1 cellular context compared by ENCODE assay signal in genomic region chr15:74460903-74461846, GRCh38.
A peak's percentile ranks its signal among the peaks of the same experiment; 100 is the strongest.
TF ChIP-seq lines count a peak whose summit lies in the region.

UBL7 (minus strand) TSS chr15:74461160; CDS start chr15:74458867, 2,293 bp downstream.

TF ChIP-seq in HepG2, 621 proteins besides CTCF, POLR2A, EP300 and RAD21 (continued from another document and continues in another):
- TF ChIP-seq RNF219 (CRISPR knock-in tag; IDR thresholded peaks at IDR 0.05): peak; percentile 42; the same call in 1 of the 2 replicates
- peak; percentile 54; the same call in 1 of the 2 replicates for TF ChIP-seq ZNF879 (CRISPR knock-in tag; IDR thresholded peaks at IDR 0.05)
- peak; percentile 73 to 95; a peak in 3 of 4 replicates for TF ChIP-seq HMGXB4 (CRISPR knock-in tag; IDR thresholded peaks at IDR 0.05; ENCODE audit: borderline replicate concordance in 1 of 2, low read depth in 1 of 2)
- 0 out of 2 replicates have a peak, but pooled peaks have one; percentile 53 for TF ChIP-seq ZNF354B (CRISPR knock-in tag; IDR thresholded peaks at IDR 0.05)
- peak; percentile 86 for TF ChIP-seq PRDM15 (CRISPR knock-in tag; IDR thresholded peaks at IDR 0.05)
- peak; percentile 77; the same call in 1 of the 2 replicates for TF ChIP-seq KDM5B (CRISPR knock-in tag; IDR thresholded peaks at IDR 0.05; ENCODE audit: borderline replicate concordance)
- TF ChIP-seq SOX13 (IDR thresholded peaks at IDR 0.05): no peak
- TF ChIP-seq SOX13 (CRISPR knock-in tag; conservative IDR thresholded peaks at IDR 0.05 in 1 of 2, IDR thresholded peaks at IDR 0.05 in 1 of 2): peak in 1 of 2 experiments; percentile 48; a peak in 2 of 4 replicates
- TF ChIP-seq ZFP37 (CRISPR knock-in tag; IDR thresholded peaks at IDR 0.05; ENCODE audit: borderline replicate concordance): peak; percentile 84; the same call in 1 of the 2 replicates
- 0 out of 2 replicates have a peak, but pooled peaks have one; percentile 34 for TF ChIP-seq ZHX1 (CRISPR knock-in tag; IDR thresholded peaks at IDR 0.05; ENCODE audit: low read depth)
- TF ChIP-seq NCOR1 (IDR thresholded peaks at IDR 0.05; ENCODE audit: borderline replicate concordance, low read length): peak; percentile 77; the same call in 1 of the 2 replicates
- peak; percentile 90 for TF ChIP-seq POLR2AphosphoS5 (IDR thresholded peaks at IDR 0.05; ENCODE audit: low read depth, low read length)
- TF ChIP-seq ZNF207 (IDR thresholded peaks at IDR 0.05; ENCODE audit: borderline replicate concordance): no peak
- peak; percentile 86 for TF ChIP-seq MIXL1 (CRISPR knock-in tag; IDR thresholded peaks at IDR 0.05)
- peak; percentile 79; the same call in 1 of the 2 replicates for TF ChIP-seq NFKB2 (CRISPR knock-in tag; IDR thresholded peaks at IDR 0.05; ENCODE audit: borderline replicate concordance)
- TF ChIP-seq ZNF121 (CRISPR knock-in tag; IDR thresholded peaks at IDR 0.05): peak; percentile 61; the same call in 1 of the 2 replicates
- peak; percentile 55; the same call in 1 of the 2 replicates for TF ChIP-seq E2F2 (CRISPR knock-in tag; IDR thresholded peaks at IDR 0.05; ENCODE audit: borderline replicate concordance)
- no peak for TF ChIP-seq KAT2B (IDR thresholded peaks at IDR 0.05; ENCODE audit: borderline replicate concordance, low read depth, low read length)
- peak; percentile 77 for TF ChIP-seq ZNF546 (CRISPR knock-in tag; conservative IDR thresholded peaks at IDR 0.05)
- no peak for TF ChIP-seq TSC22D2 (CRISPR knock-in tag; IDR thresholded peaks at IDR 0.05; ENCODE audit: borderline replicate concordance)
- TF ChIP-seq ZNF782 (CRISPR knock-in tag; IDR thresholded peaks at IDR 0.05; ENCODE audit: borderline replicate concordance): peak; percentile 75; the same call in 1 of the 2 replicates
- 0 out of 2 replicates have a peak, but pooled peaks have one; percentile 11 for TF ChIP-seq HNF4G (IDR thresholded peaks at IDR 0.05; ENCODE audit: borderline replicate concordance, low read depth, low read length)
- TF ChIP-seq HNF4G (CRISPR knock-in tag; IDR thresholded peaks at IDR 0.05; ENCODE audit: borderline replicate concordance, low read depth): no peak
- TF ChIP-seq SPEN (CRISPR knock-in tag; IDR thresholded peaks at IDR 0.05; ENCODE audit: low read depth): peak; percentile 72; the same call in 1 of the 2 replicates
- 0 out of 2 replicates have a peak, but pooled peaks have one; percentile 36 for TF ChIP-seq ZNF766 (CRISPR knock-in tag; IDR thresholded peaks at IDR 0.05; ENCODE audit: borderline replicate concordance)
- TF ChIP-seq RBFOX2 (IDR thresholded peaks at IDR 0.05; ENCODE audit: low read depth, low read length): peak; percentile 83
- no peak for TF ChIP-seq NFE2L2 (IDR thresholded peaks at IDR 0.05; ENCODE audit: low read length)
- peak; percentile 22 for TF ChIP-seq HNF4A (CRISPR knock-in tag; IDR thresholded peaks at IDR 0.05)
- TF ChIP-seq ZBTB20 (CRISPR knock-in tag; IDR thresholded peaks at IDR 0.05; ENCODE audit: borderline replicate concordance, low read depth): 0 out of 2 replicates have a peak, but pooled peaks have one; percentile 67
- TF ChIP-seq ZNF10 (CRISPR knock-in tag; IDR thresholded peaks at IDR 0.05; ENCODE audit: borderline replicate concordance, low read depth): no peak
- peak; percentile 97 for TF ChIP-seq FOXJ3 (CRISPR knock-in tag; IDR thresholded peaks at IDR 0.05; ENCODE audit: borderline replicate concordance)
- no peak for TF ChIP-seq ETS1 (CRISPR knock-in tag; IDR thresholded peaks at IDR 0.05)
- TF ChIP-seq HMGXB3 (CRISPR knock-in tag; IDR thresholded peaks at IDR 0.05; ENCODE audit: borderline replicate concordance): peak; percentile 89; the same call in 1 of the 2 replicates
- TF ChIP-seq MEIS1 (CRISPR knock-in tag; IDR thresholded peaks at IDR 0.05; ENCODE audit: borderline replicate concordance): peak; percentile 55; the same call in 1 of the 2 replicates
- TF ChIP-seq ZNF326 (CRISPR knock-in tag; IDR thresholded peaks at IDR 0.05; ENCODE audit: borderline replicate concordance): no peak
- no peak; the same call in 1 of the 2 replicates for TF ChIP-seq AHR (CRISPR knock-in tag; IDR thresholded peaks at IDR 0.05)
- TF ChIP-seq KMT2A (CRISPR knock-in tag; IDR thresholded peaks at IDR 0.05): peak; percentile 84
- peak; percentile 78; the same call in 1 of the 2 replicates for TF ChIP-seq GMEB1 (CRISPR knock-in tag; IDR thresholded peaks at IDR 0.05; ENCODE audit: borderline replicate concordance)
- TF ChIP-seq PHF21A (CRISPR knock-in tag; IDR thresholded peaks at IDR 0.05): peak; percentile 88
- 0 out of 2 replicates have a peak, but pooled peaks have one; percentile 26 for TF ChIP-seq ZIK1 (CRISPR knock-in tag; IDR thresholded peaks at IDR 0.05; ENCODE audit: borderline replicate concordance, low read depth)
